ENCODE assay signal across 17 cellular contexts in the genomic region with DNA sequence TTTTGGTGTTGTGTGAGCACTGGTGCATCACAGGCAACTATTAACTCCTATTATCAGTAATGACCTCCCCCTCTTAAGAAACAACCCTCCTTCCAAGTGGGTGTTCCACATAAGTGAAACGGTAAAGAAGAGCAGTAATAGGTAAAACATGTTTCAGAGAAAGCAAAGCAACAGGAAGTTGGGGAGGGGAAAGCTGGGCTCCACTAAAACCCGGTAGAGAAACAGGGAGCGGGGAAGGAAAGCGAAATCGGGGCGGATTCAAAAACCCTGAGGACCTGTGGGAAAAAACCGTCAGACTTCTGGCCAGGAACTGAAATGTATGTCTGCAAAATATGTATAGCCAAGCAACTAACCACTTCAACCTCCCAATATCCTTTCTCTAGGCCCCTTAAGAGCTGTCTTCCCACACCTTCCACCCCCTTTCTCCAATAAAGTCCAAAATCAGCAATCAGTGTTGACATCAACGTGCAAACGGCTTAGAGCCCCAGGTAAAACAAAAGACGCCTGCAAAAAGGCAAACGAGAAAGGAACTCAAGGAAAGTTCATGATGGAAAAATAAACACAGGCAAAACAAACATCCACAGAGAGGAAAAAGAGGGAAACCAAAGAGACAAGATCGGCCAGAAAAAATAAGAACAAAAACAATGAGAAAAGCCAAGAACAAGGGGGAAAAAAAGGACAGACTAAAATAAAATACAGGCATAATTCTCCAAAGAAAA. TPM values are rescaled to one million over a fixed set of nuclear protein-coding genes. Genes with fewer than 3 reads are reported as not detected.
A peak's percentile ranks its signal among the peaks of the same experiment; 100 is the strongest.
DNase-seq lines count a peak whose midpoint lies in the region; ATAC-seq and TF ChIP-seq lines count a peak whose summit lies in the region.
"Had no signal": no experiment of that assay in that cellular context is flagged by ENCODE, and none has a peak within 500 bp of the region (broad histone marks: within the 10 kb centered on the region; RNA-seq: fewer than 3 reads in every experiment).

No MANE protein-coding gene starts in this region.

- H3K4me2 ChIP-seq in OCI-LY7 (ENCODE audit: low read length): no peak overlapping the region

- DNase-seq in NCI-H1092 treated with DMSO at 0.1 percent for 48 hours (lab: John Stamatoyannopoulos, UW) (peak; percentile 20), NCI-H1092 (lab: John Stamatoyannopoulos, UW) (no peak), OCI-LY7 (ENCODE audit: low spot score) (no peak), sciatic nerve (ENCODE audit: low spot score) (no peak), Calu3 (no peak)
- DNase-seq: activated naive CD8-positive, alpha-beta T cell treated with anti-CD3 and anti-CD28 coated beads for 36 hours; CD4-positive, CD25-positive, alpha-beta regulatory T cell; cerebellar nuclear complex; heart right ventricle; NCI-H524; T-helper 2 cell had no signal

- H3K36me3 ChIP-seq in OCI-LY7 (ENCODE audit: insufficient read depth, low read length): no peaks in the 10 kb centered on the region
- no peaks in the 10 kb centered on the region for H3K36me3 ChIP-seq in iPS-15b (ENCODE audit: control insufficient read depth, insufficient read depth, low read length)
- H3K36me3 ChIP-seq: heart right ventricle had no signal

- no peak overlapping the region for H3K27ac ChIP-seq in OCI-LY7 (ENCODE audit: low read depth, low read length, poor library complexity, severe bottlenecking)
- H3K27ac ChIP-seq: 22Rv1, heart right ventricle had no signal

- no peaks in the 10 kb centered on the region for H3K27me3 Mint-ChIP-seq in Calu3 (ENCODE audit: unreplicated experiment)

- CTCF ChIA-PET in OCI-LY7 (lab: Charles Lee; ENCODE audit: unreplicated experiment): no interaction called here
- CTCF ChIA-PET in Calu3 (lab: Charles Lee): no interaction called here

- BruUV-seq in OCI-LY7 (replicated peaks; lab: Mats Ljungman, UMichigan): no TSS peak
- no TSS peak for BruUV-seq in Calu3 (replicated peaks; lab: Mats Ljungman, UMichigan)

- H3K4me3 ChIP-seq in OCI-LY7 (ENCODE audit: low read depth, low read length, poor library complexity, severe bottlenecking): no peak overlapping the region
- H3K4me3 ChIP-seq in iPS-15b (ENCODE audit: low read depth, low read length): peak overlapping the region; percentile 30
- H3K4me3 ChIP-seq: heart right ventricle had no signal

- no peaks in the 10 kb centered on the region for H3K9me2 ChIP-seq in OCI-LY7 (ENCODE audit: insufficient read depth, low read length)

- H3K27me3 ChIP-seq in iPS-15b (ENCODE audit: control insufficient read depth, insufficient read depth, low read length): no peaks in the 10 kb centered on the region

- intact Hi-C loops in OCI-LY7 (cut with micrococcal nuclease; ENCODE audit: unreplicated experiment): no loop called here
- intact Hi-C loops in sciatic nerve (cut with DNase I): no loop called here
- intact Hi-C loops in Calu3 (cut with micrococcal nuclease; ENCODE audit: unreplicated experiment): no loop called here

- ATAC-seq in sciatic nerve (peak; percentile 60), HG02642 (IDR thresholded peaks at IDR 0.05; ENCODE audit: poor library complexity, unreplicated experiment) (no peak), HG03097 (IDR thresholded peaks at IDR 0.05; ENCODE audit: low FRiP score, unreplicated experiment) (no peak)
- ATAC-seq: heart right ventricle; stimulated activated effector memory CD8-positive, alpha-beta T cell treated with anti-CD3 and anti-CD28 coated beads, Interleukin-12 subunit alpha, Interleukin-12 subunit beta, amount 100 ng/mL, for 72 hours had no signal

- H4K20me1 ChIP-seq in OCI-LY7 (ENCODE audit: insufficient read depth, low read length): no peaks in the 10 kb centered on the region

- peak overlapping the region; percentile 49 for H2AFZ ChIP-seq in OCI-LY7 (ENCODE audit: low read length)

- no peak overlapping the region for H3K4me3 Mint-ChIP-seq in Calu3 (ENCODE audit: low read depth, unreplicated experiment)
- H3K4me3 Mint-ChIP-seq: activated naive CD8-positive, alpha-beta T cell treated with anti-CD3 and anti-CD28 coated beads for 36 hours; CD4-positive, CD25-positive, alpha-beta regulatory T cell; neural crest cell; stimulated activated effector memory CD8-positive, alpha-beta T cell treated with anti-CD3 and anti-CD28 coated beads, Interleukin-12 subunit alpha, Interleukin-12 subunit beta, amount 100 ng/mL, for 72 hours had no signal

- no peaks in the 10 kb centered on the region for H3K9me3 ChIP-seq in OCI-LY7 (ENCODE audit: low read length)
- H3K9me3 ChIP-seq in iPS-15b (ENCODE audit: control insufficient read depth, insufficient read depth, low read length): no peaks in the 10 kb centered on the region
- H3K9me3 ChIP-seq: heart right ventricle had no signal

- H3K4me1 Mint-ChIP-seq in Calu3 (ENCODE audit: low read depth, unreplicated experiment): peaks cover 14% of the 10 kb centered on the region
- H3K4me1 Mint-ChIP-seq: activated naive CD8-positive, alpha-beta T cell treated with anti-CD3 and anti-CD28 coated beads for 36 hours; CD4-positive, CD25-positive, alpha-beta regulatory T cell; neural crest cell; stimulated activated effector memory CD8-positive, alpha-beta T cell treated with anti-CD3 and anti-CD28 coated beads, Interleukin-12 subunit alpha, Interleukin-12 subunit beta, amount 100 ng/mL, for 72 hours had no signal

- H3K9me3 Mint-ChIP-seq in Calu3 (ENCODE audit: low read depth, unreplicated experiment): no peaks in the 10 kb centered on the region
- H3K9me3 Mint-ChIP-seq: neural crest cell; stimulated activated effector memory CD8-positive, alpha-beta T cell treated with anti-CD3 and anti-CD28 coated beads, Interleukin-12 subunit alpha, Interleukin-12 subunit beta, amount 100 ng/mL, for 72 hours had no signal

- TF ChIP-seq CTCF in OCI-LY7 (conservative IDR thresholded peaks at IDR 0.05; ENCODE audit: low read length) (no peak), Calu3 (IDR thresholded peaks at IDR 0.05; ENCODE audit: unreplicated experiment) (no peak)

- no peaks in the 10 kb centered on the region for H3K79me2 ChIP-seq in OCI-LY7 (ENCODE audit: insufficient read depth, low read depth, low read length)

- no peaks in the 10 kb centered on the region for H3K36me3 Mint-ChIP-seq in Calu3 (ENCODE audit: insufficient read depth, unreplicated experiment)
- H3K36me3 Mint-ChIP-seq: activated naive CD8-positive, alpha-beta T cell treated with anti-CD3 and anti-CD28 coated beads for 36 hours; CD4-positive, CD25-positive, alpha-beta regulatory T cell; stimulated activated effector memory CD8-positive, alpha-beta T cell treated with anti-CD3 and anti-CD28 coated beads, Interleukin-12 subunit alpha, Interleukin-12 subunit beta, amount 100 ng/mL, for 72 hours had no signal

- POLR2A ChIA-PET in OCI-LY7 (lab: Charles Lee): interaction anchor here (0.6 kb wide), 1 partner anchor 34 kb away, joined by 4 read pairs; no protein-coding TSS in a partner anchor

- no peak overlapping the region for H3K27ac Mint-ChIP-seq in Calu3 (ENCODE audit: unreplicated experiment)
- H3K27ac Mint-ChIP-seq: activated naive CD8-positive, alpha-beta T cell treated with anti-CD3 and anti-CD28 coated beads for 36 hours; CD4-positive, CD25-positive, alpha-beta regulatory T cell; stimulated activated effector memory CD8-positive, alpha-beta T cell treated with anti-CD3 and anti-CD28 coated beads, Interleukin-12 subunit alpha, Interleukin-12 subunit beta, amount 100 ng/mL, for 72 hours had no signal

- peaks cover 6% of the 10 kb centered on the region for H3K4me1 ChIP-seq in OCI-LY7 (ENCODE audit: insufficient read depth, low read length, poor library complexity, severe bottlenecking)
- peaks cover 7% of the 10 kb centered on the region for H3K4me1 ChIP-seq in iPS-15b (ENCODE audit: control insufficient read depth, insufficient read depth, low read length)
- H3K4me1 ChIP-seq: heart right ventricle had no signal

- no peak overlapping the region for H3K9ac ChIP-seq in iPS-15b (ENCODE audit: low read depth, low read length)

RNA-seq across cellular contexts. Expression of a gene that starts 32.8 kb away (rescaled TPM):
- total RNA-seq in OCI-LY7 (2014; rRNA removed; shearing (Covaris generic)): 0.18 and 0.35 TPM in 2 replicates
- total RNA-seq in OCI-LY7 (2022): 1.6 and 2.9 TPM in 2 replicates
- total RNA-seq in sciatic nerve: 5.2 TPM
- total RNA-seq in Calu3 (2022): 4.6 and 6.7 TPM in 2 replicates
- total RNA-seq: activated naive CD8-positive, alpha-beta T cell treated with anti-CD3 and anti-CD28 coated beads for 36 hours; CD4-positive, CD25-positive, alpha-beta regulatory T cell had no signal
